ENCODE assay signal across 15 cellular contexts in the genomic region with DNA sequence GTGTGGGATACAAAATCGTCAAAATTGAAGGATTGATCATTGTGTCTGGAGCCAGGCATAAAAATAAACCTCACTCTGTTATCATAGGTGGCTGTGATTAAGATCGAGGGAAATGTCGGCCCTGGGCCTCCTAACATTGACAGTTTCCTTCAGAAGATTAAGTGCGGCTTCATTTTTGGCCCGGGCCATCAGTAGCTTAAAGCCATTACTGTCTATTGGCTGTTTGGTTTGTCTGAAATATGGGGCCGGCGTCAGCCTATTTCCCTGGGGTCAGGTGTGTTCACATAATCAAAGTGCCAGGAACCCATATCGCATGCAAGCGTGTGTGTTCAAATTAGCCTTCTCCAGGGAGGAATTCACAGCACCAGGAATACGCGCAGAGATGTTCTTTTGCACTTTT.
"Had no signal": no experiment of that assay in that cellular context is flagged by ENCODE, and none has a peak within 500 bp of the region (broad histone marks: within the 10 kb centered on the region; RNA-seq: fewer than 3 reads in every experiment).

No MANE protein-coding gene starts in this region.

- H3K9me3 Mint-ChIP-seq: activated CD4-positive, alpha-beta T cell treated with anti-CD3 and anti-CD28 coated beads, Interleukin-2, amount 10 ng/mL, durations not matched to agents 24 days and 14 days; central memory CD8-positive, alpha-beta T cell; dendritic cell treated with granulocyte-macrophage colony-stimulating factor and Interleukin-4, amounts not matched to agents 40 ng/mL and 50 ng/mL, for 4 days had no signal

- ATAC-seq: body of pancreas; right lobe of liver; stimulated activated naive CD8-positive, alpha-beta T cell treated with anti-CD3 and anti-CD28 coated beads, Interleukin-15, Interleukin-2, amounts not matched to agents 100 U/mL and 50 U/mL, for 24 hours; upper lobe of right lung had no signal

- H3K27me3 ChIP-seq: adrenal gland, body of pancreas, neutrophil, right lobe of liver, upper lobe of right lung had no signal

- H3K27ac Mint-ChIP-seq: activated B cell treated with CpG ODN at 0.5 μM for 24 hours; activated CD4-positive, alpha-beta T cell treated with anti-CD3 and anti-CD28 coated beads, Interleukin-2, amount 10 ng/mL, durations not matched to agents 24 days and 14 days; dendritic cell treated with granulocyte-macrophage colony-stimulating factor and Interleukin-4, amounts not matched to agents 40 ng/mL and 50 ng/mL, for 4 days; T-helper 1 cell treated with Interleukin-12 subunit alpha and Interleukin-12 subunit beta and Interleukin-4 antibody, amounts not matched to agents 30 μg/mL and 1 μg/mL, for 36 hours had no signal

- H3K4me3 ChIP-seq: adrenal gland, body of pancreas, right lobe of liver, upper lobe of right lung had no signal

- H3K4me1 Mint-ChIP-seq: activated CD4-positive, alpha-beta T cell treated with anti-CD3 and anti-CD28 coated beads, Interleukin-2, amount 10 ng/mL, durations not matched to agents 24 days and 14 days had no signal

- H3K27me3 Mint-ChIP-seq: activated B cell treated with CpG ODN at 0.5 μM for 24 hours; activated CD4-positive, alpha-beta T cell treated with anti-CD3 and anti-CD28 coated beads, Interleukin-2, amount 10 ng/mL, durations not matched to agents 24 days and 14 days; central memory CD8-positive, alpha-beta T cell; dendritic cell treated with granulocyte-macrophage colony-stimulating factor and Interleukin-4, amounts not matched to agents 40 ng/mL and 50 ng/mL, for 4 days had no signal

- H3K36me3 ChIP-seq: adrenal gland, right lobe of liver, upper lobe of right lung had no signal

- H3K27ac ChIP-seq: adrenal gland, body of pancreas, neutrophil, right lobe of liver, upper lobe of right lung had no signal

- H3K4me3 Mint-ChIP-seq: activated B cell treated with CpG ODN at 0.5 μM for 24 hours; activated CD4-positive, alpha-beta T cell treated with anti-CD3 and anti-CD28 coated beads, Interleukin-2, amount 10 ng/mL, durations not matched to agents 24 days and 14 days; central memory CD8-positive, alpha-beta T cell; dendritic cell treated with granulocyte-macrophage colony-stimulating factor and Interleukin-4, amounts not matched to agents 40 ng/mL and 50 ng/mL, for 4 days; T-helper 1 cell treated with Interleukin-12 subunit alpha and Interleukin-12 subunit beta and Interleukin-4 antibody, amounts not matched to agents 30 μg/mL and 1 μg/mL, for 36 hours had no signal

- H3K9me3 ChIP-seq: adrenal gland, body of pancreas, neutrophil, right lobe of liver, upper lobe of right lung had no signal

- DNase-seq: activated B cell treated with CpG ODN at 0.5 μM for 24 hours; activated CD4-positive, alpha-beta T cell treated with anti-CD3 and anti-CD28 coated beads, Interleukin-2, amount 10 ng/mL, durations not matched to agents 24 days and 14 days; activated naive CD4-positive, alpha-beta T cell treated with anti-CD3 and anti-CD28 coated beads, Interleukin-2, amount 50 U/mL, for 16 hours; adrenal gland; body of pancreas; erythroblast; hippocampal formation; midbrain; right lobe of liver; stimulated activated naive CD8-positive, alpha-beta T cell treated with anti-CD3 and anti-CD28 coated beads, Interleukin-15, Interleukin-2, amounts not matched to agents 100 U/mL and 50 U/mL, for 24 hours; upper lobe of right lung had no signal
